Comparison of ENCODE assay signal across 11 cellular contexts in the genomic region with DNA sequence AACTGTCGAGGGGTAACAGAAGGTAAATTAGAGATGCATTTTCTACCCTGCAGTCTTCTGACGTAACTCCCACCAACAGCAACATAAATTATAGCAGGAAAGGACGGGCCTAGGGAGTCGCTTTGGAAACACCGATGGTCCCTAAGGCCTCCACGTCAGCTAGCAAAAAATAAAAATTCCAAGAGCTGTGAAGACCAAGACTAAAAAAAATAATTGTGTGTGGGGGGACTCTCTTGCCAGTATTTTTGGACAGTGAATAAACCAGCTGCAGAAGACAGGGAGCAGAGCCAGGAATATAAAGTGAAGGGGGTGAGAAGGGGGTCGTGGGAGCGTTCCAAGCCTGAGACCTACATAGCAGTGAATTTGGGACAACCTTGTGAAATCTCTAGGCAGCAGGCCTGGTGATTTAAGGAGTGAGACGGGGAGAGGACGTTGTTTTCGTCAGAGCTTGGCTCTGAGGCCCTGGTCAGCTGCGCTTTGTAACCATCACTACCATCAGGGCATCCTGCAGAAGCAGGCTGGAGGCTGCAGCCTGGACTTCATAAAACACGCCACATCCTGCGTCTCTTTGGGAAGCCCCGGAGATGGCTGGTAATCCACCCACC.
DNase-seq lines count a peak whose midpoint lies in the region; ATAC-seq and TF ChIP-seq lines count a peak whose summit lies in the region.
"Had no signal": no experiment of that assay in that cellular context is flagged by ENCODE, and none has a peak within 500 bp of the region (broad histone marks: within the 10 kb centered on the region; RNA-seq: fewer than 3 reads in every experiment).

No MANE protein-coding gene starts in this region.

- peak; percentile 22 for ATAC-seq in lung (ENCODE audit: insufficient read depth, low FRiP score)
- no peak for ATAC-seq in HG03460 (IDR thresholded peaks at IDR 0.05; ENCODE audit: unreplicated experiment)
- ATAC-seq in HG02798 (IDR thresholded peaks at IDR 0.05; ENCODE audit: poor library complexity, unreplicated experiment), result no peak
- ATAC-seq: activated T-cell treated with anti-CD3 and anti-CD28 coated beads, Interleukin-2, amount 50 U/mL, for 72 hours; stimulated activated effector memory CD8-positive, alpha-beta T cell treated with anti-CD3 and anti-CD28 coated beads, Interleukin-12 subunit alpha, Interleukin-12 subunit beta, amount 100 ng/mL, for 72 hours had no signal

- H3K36me3 ChIP-seq in adrenal gland (replicated peaks in 1 of 2), result no peaks in the 10 kb centered on the region
- no peaks in the 10 kb centered on the region for H3K36me3 ChIP-seq in esophagus squamous epithelium
- H3K36me3 ChIP-seq in lung (ENCODE audit: control insufficient read depth in 2 of 2, insufficient read depth in 2 of 2, low read length in 2 of 2), result no peaks in the 10 kb centered on the region
- H3K36me3 ChIP-seq in spleen, result peaks cover 0 to 4% (median 0%) of the 10 kb centered on the region in 6 donors

- no peaks in the 10 kb centered on the region for H3K4me1 ChIP-seq in adrenal gland (replicated peaks in 1 of 2)
- H3K4me1 ChIP-seq in esophagus squamous epithelium, result peaks cover 0 to 12% (median 0%) of the 10 kb centered on the region in 3 donors
- H3K4me1 ChIP-seq in lung (ENCODE audit: control insufficient read depth in 2 of 2, insufficient read depth in 2 of 2, low read length in 2 of 2), result no peaks in the 10 kb centered on the region
- H3K4me1 ChIP-seq in spleen, result no peaks in the 10 kb centered on the region

- peaks cover 0 to 18% (median 0%) of the 10 kb centered on the region in 3 donors for H3K9me3 ChIP-seq in adrenal gland (replicated peaks in 1 of 3)
- peaks cover 0 to 17% (median 14%) of the 10 kb centered on the region in 3 donors for H3K9me3 ChIP-seq in esophagus squamous epithelium
- H3K9me3 ChIP-seq in lung (ENCODE audit: control insufficient read depth in 2 of 2, insufficient read depth in 1 of 2, low read length in 1 of 2), result peaks cover 0 to 9% of the 10 kb centered on the region in 2 donors
- H3K9me3 ChIP-seq in spleen, result peaks cover 7 to 31% (median 28%) of the 10 kb centered on the region in 8 donors

- H3K27me3 ChIP-seq in adrenal gland (no peaks in the 10 kb centered on the region), esophagus squamous epithelium (no peaks in the 10 kb centered on the region), lung (ENCODE audit: control insufficient read depth, insufficient read depth) (no peaks in the 10 kb centered on the region), spleen (replicated peaks in 1 of 7) (no peaks in the 10 kb centered on the region)

- H3K27ac ChIP-seq in adrenal gland (no peak overlapping the region), esophagus squamous epithelium (peak overlapping the region in 3 of 4 donors; percentile 44 to 63 (median 63)), lung (ENCODE audit: low read depth in 1 of 2, low read length in 1 of 2) (peak overlapping the region in 1 of 2 donors; percentile 2), spleen (peak overlapping the region in 5 of 8 donors; percentile 13 to 63 (median 53))

- TF ChIP-seq POLR2A in adrenal gland (IDR thresholded peaks at IDR 0.05) (no peak), esophagus squamous epithelium (IDR thresholded peaks at IDR 0.05) (no peak), spleen (IDR thresholded peaks at IDR 0.05) (no peak), lower leg skin (IDR thresholded peaks at IDR 0.05) (no peak)

- no peak for TF ChIP-seq CTCF in adrenal gland (IDR thresholded peaks at IDR 0.05)
- TF ChIP-seq CTCF in esophagus squamous epithelium (IDR thresholded peaks at IDR 0.05), result no peak
- no peak for TF ChIP-seq CTCF in lung (IDR thresholded peaks at IDR 0.05; ENCODE audit: control extremely low read depth, extremely low read depth)
- no peak for TF ChIP-seq CTCF in spleen (IDR thresholded peaks at IDR 0.05 in 8 of 11, conservative IDR thresholded peaks at IDR 0.05 in 3 of 11)
- no peak for TF ChIP-seq CTCF in lower leg skin (IDR thresholded peaks at IDR 0.05)

- intact Hi-C loops in adrenal gland (cut with DNase I), result no loop called here
- intact Hi-C loops in esophagus squamous epithelium (cut with DNase I), result no loop called here
- intact Hi-C loops in spleen (cut with DNase I; ENCODE audit: low total_unique reads), result no loop called here
- intact Hi-C loops in lower leg skin (cut with DNase I; ENCODE audit: low total_unique reads), result no loop called here

- DNase-seq in adrenal gland (peak in 6 of 7 donors; percentile 30 to 78 (median 42)), esophagus squamous epithelium (lab: John Stamatoyannopoulos, UW) (no peak), lung (ENCODE audit: low spot score) (peak; percentile 39), spleen (no peak), DMS 273 (lab: John Stamatoyannopoulos, UW; ENCODE audit: unreplicated experiment) (no peak), lower leg skin (ENCODE audit: low spot score in 2 of 2) (no peak)
- DNase-seq: activated T-cell treated with anti-CD3 and anti-CD28 coated beads, Interleukin-2, amount 50 U/mL, for 72 hours; dermis blood vessel endothelial cell had no signal

- WGBS in adrenal gland, 4 donors, result 69 to 78% (median 72%) methylated on average over 15 of the region's 15 CpGs
- 65 to 77% methylated on average over 7 to 14 of the region's 15 CpGs for WGBS in esophagus squamous epithelium, 2 donors
- WGBS in lung, 2 donors, result 71 to 79% methylated on average over 15 of the region's 15 CpGs
- WGBS in spleen, 5 donors, result 68 to 77% (median 73%) methylated on average over 15 of the region's 15 CpGs
- WGBS in lower leg skin, 2 donors, result 70 to 78% methylated on average over 15 of the region's 15 CpGs

- H3K4me3 ChIP-seq in adrenal gland (no peak overlapping the region), esophagus squamous epithelium (no peak overlapping the region), lung (no peak overlapping the region), spleen (no peak overlapping the region), lower leg skin (ENCODE audit: low read depth, poor library complexity, severe bottlenecking) (no peak overlapping the region)

Comparison
In these comparisons a context has a peak if more than half of its experiments do, and no peak if none do; other contexts are left out.
1. DNase-seq: peak in adrenal gland (6 of 7) and lung (single experiment); none in esophagus squamous epithelium (single experiment), spleen (single experiment), DMS 273 (single experiment) and lower leg skin (0 of 2).
2. H3K27ac ChIP-seq: peak in esophagus squamous epithelium (3 of 4) and spleen (5 of 8); none in adrenal gland (0 of 5).